ENCODE assay signal across 1 cellular context in the genomic region with DNA sequence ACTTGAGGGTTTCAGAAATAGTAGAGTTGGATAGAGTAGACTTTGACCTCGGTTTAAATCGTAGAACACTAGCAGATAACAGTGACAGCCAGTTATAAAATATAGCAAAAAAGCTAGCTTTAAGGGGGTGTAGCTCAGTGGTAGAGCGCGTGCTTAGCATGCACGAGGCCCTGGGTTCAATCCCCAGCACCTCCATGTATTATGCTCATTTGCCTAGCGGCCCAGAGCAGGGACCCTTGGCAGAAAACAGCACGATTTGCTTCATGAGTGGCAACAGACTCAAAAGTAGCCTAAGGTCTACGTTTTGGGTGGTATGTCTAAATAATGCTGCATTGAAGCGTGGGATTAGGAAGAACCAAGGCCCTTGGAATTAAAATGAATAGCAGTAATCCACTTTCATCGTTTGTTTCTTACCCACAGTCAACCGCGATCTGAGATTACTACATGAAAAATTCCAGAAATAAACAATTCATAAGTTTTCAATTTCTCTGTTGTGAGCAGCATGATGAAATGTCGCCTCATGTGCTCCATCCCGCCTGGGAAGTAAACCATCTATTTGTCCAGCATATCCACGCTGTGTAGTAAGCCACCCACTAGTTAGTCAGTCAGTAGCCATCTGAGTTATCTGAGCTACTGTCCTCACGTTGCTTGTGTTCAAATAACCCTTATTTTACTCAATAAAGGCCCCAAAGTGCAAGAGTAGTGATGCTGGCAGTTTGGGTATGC.
TF ChIP-seq lines count a peak whose summit lies in the region.

No MANE protein-coding gene starts in this region.

TF ChIP-seq in SK-N-SH, 30 proteins besides CTCF, POLR2A, EP300 and RAD21 (continued from another document):
- TF ChIP-seq MXI1 (IDR thresholded peaks at IDR 0.05; ENCODE audit: low read depth, low read length) (no peak), NRF1 (IDR thresholded peaks at IDR 0.05; ENCODE audit: low read depth, low read length) (no peak), FOSL2 (IDR thresholded peaks at IDR 0.05; ENCODE audit: borderline replicate concordance, low read depth) (peak; percentile 37; the same call in 1 of the 2 replicates), TCF12 (IDR thresholded peaks at IDR 0.05) (no peak), TAF1 (IDR thresholded peaks at IDR 0.05; ENCODE audit: borderline replicate concordance, low read depth, low read length) (no peak), POLR2AphosphoS5 (IDR thresholded peaks at IDR 0.05; ENCODE audit: low read depth, low read length) (no peak), RCOR1 (IDR thresholded peaks at IDR 0.05; ENCODE audit: low read length) (no peak), ELF1 (IDR thresholded peaks at IDR 0.05) (no peak), YY1 (IDR thresholded peaks at IDR 0.05; ENCODE audit: low read depth) (no peak; the same call in 1 of the 2 replicates), JUND (IDR thresholded peaks at IDR 0.05) (no peak), SMC3 (IDR thresholded peaks at IDR 0.05; ENCODE audit: low read depth, low read length) (no peak), GABPA (IDR thresholded peaks at IDR 0.05; ENCODE audit: low read depth) (no peak), FOXJ3 (CRISPR knock-in tag; IDR thresholded peaks at IDR 0.05) (no peak), EZH2phosphoT487 (IDR thresholded peaks at IDR 0.05; ENCODE audit: borderline replicate concordance, low read depth) (no peak)
- TF ChIP-seq, protein P1, sequence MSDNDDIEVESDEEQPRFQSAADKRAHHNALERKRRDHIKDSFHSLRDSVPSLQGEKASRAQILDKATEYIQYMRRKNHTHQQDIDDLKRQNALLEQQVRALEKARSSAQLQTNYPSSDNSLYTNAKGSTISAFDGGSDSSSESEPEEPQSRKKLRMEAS (IDR thresholded peaks at IDR 0.05; ENCODE audit: low read depth) = peak; percentile 27; the same call in 1 of the 2 replicates
- TF ChIP-seq, protein P2, sequence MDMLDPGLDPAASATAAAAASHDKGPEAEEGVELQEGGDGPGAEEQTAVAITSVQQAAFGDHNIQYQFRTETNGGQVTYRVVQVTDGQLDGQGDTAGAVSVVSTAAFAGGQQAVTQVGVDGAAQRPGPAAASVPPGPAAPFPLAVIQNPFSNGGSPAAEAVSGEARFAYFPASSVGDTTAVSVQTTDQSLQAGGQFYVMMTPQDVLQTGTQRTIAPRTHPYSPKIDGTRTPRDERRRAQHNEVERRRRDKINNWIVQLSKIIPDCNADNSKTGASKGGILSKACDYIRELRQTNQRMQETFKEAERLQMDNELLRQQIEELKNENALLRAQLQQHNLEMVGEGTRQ (IDR thresholded peaks at IDR 0.05; ENCODE audit: borderline replicate concordance, low read depth, low read length) = no peak
- TF ChIP-seq, protein P3, sequence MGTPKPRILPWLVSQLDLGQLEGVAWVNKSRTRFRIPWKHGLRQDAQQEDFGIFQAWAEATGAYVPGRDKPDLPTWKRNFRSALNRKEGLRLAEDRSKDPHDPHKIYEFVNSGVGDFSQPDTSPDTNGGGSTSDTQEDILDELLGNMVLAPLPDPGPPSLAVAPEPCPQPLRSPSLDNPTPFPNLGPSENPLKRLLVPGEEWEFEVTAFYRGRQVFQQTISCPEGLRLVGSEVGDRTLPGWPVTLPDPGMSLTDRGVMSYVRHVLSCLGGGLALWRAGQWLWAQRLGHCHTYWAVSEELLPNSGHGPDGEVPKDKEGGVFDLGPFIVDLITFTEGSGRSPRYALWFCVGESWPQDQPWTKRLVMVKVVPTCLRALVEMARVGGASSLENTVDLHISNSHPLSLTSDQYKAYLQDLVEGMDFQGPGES (IDR thresholded peaks at IDR 0.05; ENCODE audit: low read depth, low read length) = no peak
- TF ChIP-seq, protein P4, sequence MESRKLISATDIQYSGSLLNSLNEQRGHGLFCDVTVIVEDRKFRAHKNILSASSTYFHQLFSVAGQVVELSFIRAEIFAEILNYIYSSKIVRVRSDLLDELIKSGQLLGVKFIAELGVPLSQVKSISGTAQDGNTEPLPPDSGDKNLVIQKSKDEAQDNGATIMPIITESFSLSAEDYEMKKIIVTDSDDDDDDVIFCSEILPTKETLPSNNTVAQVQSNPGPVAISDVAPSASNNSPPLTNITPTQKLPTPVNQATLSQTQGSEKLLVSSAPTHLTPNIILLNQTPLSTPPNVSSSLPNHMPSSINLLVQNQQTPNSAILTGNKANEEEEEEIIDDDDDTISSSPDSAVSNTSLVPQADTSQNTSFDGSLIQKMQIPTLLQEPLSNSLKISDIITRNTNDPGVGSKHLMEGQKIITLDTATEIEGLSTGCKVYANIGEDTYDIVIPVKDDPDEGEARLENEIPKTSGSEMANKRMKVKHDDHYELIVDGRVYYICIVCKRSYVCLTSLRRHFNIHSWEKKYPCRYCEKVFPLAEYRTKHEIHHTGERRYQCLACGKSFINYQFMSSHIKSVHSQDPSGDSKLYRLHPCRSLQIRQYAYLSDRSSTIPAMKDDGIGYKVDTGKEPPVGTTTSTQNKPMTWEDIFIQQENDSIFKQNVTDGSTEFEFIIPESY (IDR thresholded peaks at IDR 0.05; ENCODE audit: borderline replicate concordance, low read depth) = no peak
- TF ChIP-seq, protein P5, sequence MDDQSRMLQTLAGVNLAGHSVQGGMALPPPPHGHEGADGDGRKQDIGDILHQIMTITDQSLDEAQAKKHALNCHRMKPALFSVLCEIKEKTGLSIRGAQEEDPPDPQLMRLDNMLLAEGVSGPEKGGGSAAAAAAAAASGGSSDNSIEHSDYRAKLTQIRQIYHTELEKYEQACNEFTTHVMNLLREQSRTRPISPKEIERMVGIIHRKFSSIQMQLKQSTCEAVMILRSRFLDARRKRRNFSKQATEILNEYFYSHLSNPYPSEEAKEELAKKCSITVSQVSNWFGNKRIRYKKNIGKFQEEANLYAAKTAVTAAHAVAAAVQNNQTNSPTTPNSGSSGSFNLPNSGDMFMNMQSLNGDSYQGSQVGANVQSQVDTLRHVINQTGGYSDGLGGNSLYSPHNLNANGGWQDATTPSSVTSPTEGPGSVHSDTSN (IDR thresholded peaks at IDR 0.05) = no peak
